ENCODE assay signal across 13 cellular contexts in genomic region chr12:82740129-82741000, GRCh38. TPM values are rescaled to one million over a fixed set of nuclear protein-coding genes. Genes with fewer than 3 reads are reported as not detected.
A peak's percentile ranks its signal among the peaks of the same experiment; 100 is the strongest.
DNase-seq lines count a peak whose midpoint lies in the region; ATAC-seq and TF ChIP-seq lines count a peak whose summit lies in the region.
"Had no signal": no experiment of that assay in that cellular context is flagged by ENCODE, and none has a peak within 500 bp of the region (broad histone marks: within the 10 kb centered on the region; RNA-seq: fewer than 3 reads in every experiment).

No MANE protein-coding gene starts in this region.

- peaks cover 0 to 5% (median 0%) of the 10 kb centered on the region in 4 donors for H3K4me1 ChIP-seq in transverse colon
- H3K4me1 ChIP-seq: uterus had no signal

- H3K36me3 ChIP-seq in transverse colon, result no peaks in the 10 kb centered on the region
- H3K36me3 ChIP-seq: uterus had no signal

- no peaks in the 10 kb centered on the region for H3K9me3 ChIP-seq in transverse colon
- H3K9me3 ChIP-seq: uterus had no signal

- H3K4me3 Mint-ChIP-seq in activated naive CD8-positive, alpha-beta T cell treated with anti-CD3 and anti-CD28 coated beads for 36 hours, result no peak overlapping the region
- H3K4me3 Mint-ChIP-seq in activated naive CD8-positive, alpha-beta T cell treated with anti-CD3 and anti-CD28 coated beads, Interleukin-2, amount 50 U/mL, for 24 hours, result no peak overlapping the region
- H3K4me3 Mint-ChIP-seq: B cell had no signal

- no peaks in the 10 kb centered on the region for H3K27me3 ChIP-seq in transverse colon
- H3K27me3 ChIP-seq: uterus had no signal

- peak overlapping the region; percentile 25 for H3K27ac Mint-ChIP-seq in activated naive CD8-positive, alpha-beta T cell treated with anti-CD3 and anti-CD28 coated beads for 36 hours
- no peak overlapping the region for H3K27ac Mint-ChIP-seq in activated naive CD8-positive, alpha-beta T cell treated with anti-CD3 and anti-CD28 coated beads, Interleukin-2, amount 50 U/mL, for 24 hours
- H3K27ac Mint-ChIP-seq: B cell had no signal

- no peak for ATAC-seq in activated naive CD8-positive, alpha-beta T cell treated with anti-CD3 and anti-CD28 coated beads, Interleukin-2, amount 50 U/mL, for 24 hours
- no peak for ATAC-seq in HG02981 (IDR thresholded peaks at IDR 0.05; ENCODE audit: unreplicated experiment)

- H3K9me3 Mint-ChIP-seq in activated naive CD8-positive, alpha-beta T cell treated with anti-CD3 and anti-CD28 coated beads for 36 hours, result no peaks in the 10 kb centered on the region
- no peaks in the 10 kb centered on the region for H3K9me3 Mint-ChIP-seq in activated naive CD8-positive, alpha-beta T cell treated with anti-CD3 and anti-CD28 coated beads, Interleukin-2, amount 50 U/mL, for 24 hours

- POLR2A ChIA-PET in RWPE1 (lab: Yijun Ruan, JAX; ENCODE audit: low non-redundant PET), result no interaction called here

- intact Hi-C loops in transverse colon (cut with DNase I; ENCODE audit: low total_unique reads), result no loop called here

- H3K27me3 Mint-ChIP-seq in activated naive CD8-positive, alpha-beta T cell treated with anti-CD3 and anti-CD28 coated beads for 36 hours, result no peaks in the 10 kb centered on the region
- H3K27me3 Mint-ChIP-seq in activated naive CD8-positive, alpha-beta T cell treated with anti-CD3 and anti-CD28 coated beads, Interleukin-2, amount 50 U/mL, for 24 hours, result no peaks in the 10 kb centered on the region
- H3K27me3 Mint-ChIP-seq: B cell had no signal

- in situ Hi-C loops in transverse colon (cut with MboI; ENCODE audit: low pct_ligation_motif_present in 1 of 4, low pct_unique_long_range_greater_than_20kb in 1 of 4, low sequenced_read_pairs in 3 of 4), result no loop called here

- no peak for DNase-seq in activated naive CD8-positive, alpha-beta T cell treated with anti-CD3 and anti-CD28 coated beads for 36 hours
- DNase-seq in activated naive CD8-positive, alpha-beta T cell treated with anti-CD3 and anti-CD28 coated beads, Interleukin-2, amount 50 U/mL, for 24 hours, result no peak
- DNase-seq in RWPE1 (ENCODE audit: low spot score) (peak; percentile 75), fibroblast of pulmonary artery (ENCODE audit: low read depth) (peak; percentile 51), stromal cell of bone marrow (ENCODE audit: low read depth) (peak; percentile 57), transverse colon (no peak), HuH-7 (ENCODE audit: low spot score) (no peak)
- DNase-seq: caudate nucleus, NCI-H2029 treated with DMSO at 0.1 percent for 48 hours, SIG-M5, uterus had no signal

- H3K4me3 ChIP-seq in fibroblast of pulmonary artery (replicated peaks; ENCODE audit: low read depth, low read length) (no peak overlapping the region), transverse colon (no peak overlapping the region)
- H3K4me3 ChIP-seq: uterus had no signal

- H3K27ac ChIP-seq in RWPE1 (no peak overlapping the region), transverse colon (no peak overlapping the region)
- H3K27ac ChIP-seq: uterus had no signal

- CTCF ChIA-PET in RWPE1 (lab: Yijun Ruan, JAX), result no interaction called here

- H3K4me1 Mint-ChIP-seq in activated naive CD8-positive, alpha-beta T cell treated with anti-CD3 and anti-CD28 coated beads for 36 hours, result no peaks in the 10 kb centered on the region
- no peaks in the 10 kb centered on the region for H3K4me1 Mint-ChIP-seq in activated naive CD8-positive, alpha-beta T cell treated with anti-CD3 and anti-CD28 coated beads, Interleukin-2, amount 50 U/mL, for 24 hours
- H3K4me1 Mint-ChIP-seq: B cell had no signal

- no peak for TF ChIP-seq POLR2A in transverse colon (IDR thresholded peaks at IDR 0.05)

- peaks cover 3% of the 10 kb centered on the region for H3K36me3 Mint-ChIP-seq in activated naive CD8-positive, alpha-beta T cell treated with anti-CD3 and anti-CD28 coated beads for 36 hours
- H3K36me3 Mint-ChIP-seq in activated naive CD8-positive, alpha-beta T cell treated with anti-CD3 and anti-CD28 coated beads, Interleukin-2, amount 50 U/mL, for 24 hours (ENCODE audit: low read depth), result no peaks in the 10 kb centered on the region

- 89 to 92% methylated on average over 4 to 7 of the region's 7 CpGs for WGBS in transverse colon (ENCODE audit: low coverage in 1 of 2), 2 donors

- no peak for TF ChIP-seq EP300 in transverse colon (IDR thresholded peaks at IDR 0.05; ENCODE audit: low read depth)

- TF ChIP-seq CTCF in RWPE1 (conservative IDR thresholded peaks at IDR 0.05; ENCODE audit: low read depth) (no peak), fibroblast of pulmonary artery (IDR thresholded peaks at IDR 0.05; ENCODE audit: low read length, missing control alignments) (no peak), transverse colon (IDR thresholded peaks at IDR 0.05) (no peak)

RNA-seq across cellular contexts. Expression of gene TMTC2, which starts 53.7 kb away (rescaled TPM):
- total RNA-seq in activated naive CD8-positive, alpha-beta T cell treated with anti-CD3 and anti-CD28 coated beads for 36 hours, result 1 to 10 TPM; 1.4 to 1.7 TPM
- 10 to 100 TPM; 11.3 to 19.8 (median 17.1) TPM for total RNA-seq in transverse colon

Comparison
In these comparisons a context has a peak if more than half of its experiments do, and no peak if none do; other contexts are left out.
1. DNase-seq: peak in RWPE1 (single experiment), fibroblast of pulmonary artery (single experiment) and stromal cell of bone marrow (single experiment); none in activated naive CD8-positive, alpha-beta T cell treated with anti-CD3 and anti-CD28 coated beads for 36 hours (single experiment), activated naive CD8-positive, alpha-beta T cell treated with anti-CD3 and anti-CD28 coated beads, Interleukin-2, amount 50 U/mL, for 24 hours (single experiment), transverse colon (single experiment) and HuH-7 (single experiment).
2. RNA of gene TMTC2, which starts 53.7 kb away (total RNA-seq): 11.3 to 19.8 TPM in transverse colon; 1.4 to 1.7 TPM in activated naive CD8-positive, alpha-beta T cell treated with anti-CD3 and anti-CD28 coated beads for 36 hours; every median in the first group is over 4 times any median in the second.